Comparison of ENCODE assay signal across 1 cellular context in the genomic region with DNA sequence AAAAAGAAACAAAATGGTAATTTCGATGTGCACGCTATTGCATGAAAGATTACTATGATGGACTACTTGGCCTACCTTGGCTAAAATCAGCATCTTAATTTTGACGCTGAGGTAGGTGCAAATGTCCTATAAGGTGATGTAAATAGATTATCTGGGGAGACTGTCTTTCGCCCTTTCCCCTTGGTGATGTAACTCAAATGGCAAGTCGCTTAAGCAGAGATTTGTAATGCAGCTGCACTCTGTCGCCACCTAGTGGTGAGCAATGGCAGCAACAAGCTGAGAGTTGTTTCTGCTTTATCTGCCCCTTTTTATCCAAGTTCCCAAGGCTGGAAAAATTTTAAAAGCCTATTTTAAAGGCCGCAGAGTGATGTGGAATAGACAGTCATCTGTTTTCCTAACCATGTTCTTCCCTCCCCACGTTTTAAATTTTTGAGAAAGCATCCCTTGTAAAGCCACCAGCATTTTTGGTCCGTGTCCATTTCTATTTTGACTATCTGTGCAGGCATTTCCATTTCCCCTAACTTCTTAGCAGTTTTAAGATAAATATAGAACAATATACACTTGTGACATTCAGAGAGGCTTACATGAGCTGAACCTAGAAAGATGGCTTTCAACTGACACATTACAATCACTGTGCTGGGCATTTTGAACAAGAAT.
TF ChIP-seq lines count a peak whose summit lies in the region.

No MANE protein-coding gene starts in this region.

TF ChIP-seq in K562, 482 proteins besides CTCF, POLR2A, EP300 and RAD21 (continued from another document):
- TF ChIP-seq, protein P1, sequence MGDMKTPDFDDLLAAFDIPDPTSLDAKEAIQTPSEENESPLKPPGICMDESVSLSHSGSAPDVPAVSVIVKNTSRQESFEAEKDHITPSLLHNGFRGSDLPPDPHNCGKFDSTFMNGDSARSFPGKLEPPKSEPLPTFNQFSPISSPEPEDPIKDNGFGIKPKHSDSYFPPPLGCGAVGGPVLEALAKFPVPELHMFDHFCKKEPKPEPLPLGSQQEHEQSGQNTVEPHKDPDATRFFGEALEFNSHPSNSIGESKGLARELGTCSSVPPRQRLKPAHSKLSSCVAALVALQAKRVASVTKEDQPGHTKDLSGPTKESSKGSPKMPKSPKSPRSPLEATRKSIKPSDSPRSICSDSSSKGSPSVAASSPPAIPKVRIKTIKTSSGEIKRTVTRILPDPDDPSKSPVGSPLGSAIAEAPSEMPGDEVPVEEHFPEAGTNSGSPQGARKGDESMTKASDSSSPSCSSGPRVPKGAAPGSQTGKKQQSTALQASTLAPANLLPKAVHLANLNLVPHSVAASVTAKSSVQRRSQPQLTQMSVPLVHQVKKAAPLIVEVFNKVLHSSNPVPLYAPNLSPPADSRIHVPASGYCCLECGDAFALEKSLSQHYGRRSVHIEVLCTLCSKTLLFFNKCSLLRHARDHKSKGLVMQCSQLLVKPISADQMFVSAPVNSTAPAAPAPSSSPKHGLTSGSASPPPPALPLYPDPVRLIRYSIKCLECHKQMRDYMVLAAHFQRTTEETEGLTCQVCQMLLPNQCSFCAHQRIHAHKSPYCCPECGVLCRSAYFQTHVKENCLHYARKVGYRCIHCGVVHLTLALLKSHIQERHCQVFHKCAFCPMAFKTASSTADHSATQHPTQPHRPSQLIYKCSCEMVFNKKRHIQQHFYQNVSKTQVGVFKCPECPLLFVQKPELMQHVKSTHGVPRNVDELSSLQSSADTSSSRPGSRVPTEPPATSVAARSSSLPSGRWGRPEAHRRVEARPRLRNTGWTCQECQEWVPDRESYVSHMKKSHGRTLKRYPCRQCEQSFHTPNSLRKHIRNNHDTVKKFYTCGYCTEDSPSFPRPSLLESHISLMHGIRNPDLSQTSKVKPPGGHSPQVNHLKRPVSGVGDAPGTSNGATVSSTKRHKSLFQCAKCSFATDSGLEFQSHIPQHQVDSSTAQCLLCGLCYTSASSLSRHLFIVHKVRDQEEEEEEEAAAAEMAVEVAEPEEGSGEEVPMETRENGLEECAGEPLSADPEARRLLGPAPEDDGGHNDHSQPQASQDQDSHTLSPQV (IDR thresholded peaks at IDR 0.05), result no peak
- TF ChIP-seq ZNF561 (CRISPR knock-in tag; conservative IDR thresholded peaks at IDR 0.05) (no peak), STAT5B (CRISPR knock-in tag; IDR thresholded peaks at IDR 0.05) (no peak), ZNF239 (CRISPR knock-in tag; IDR thresholded peaks at IDR 0.05) (no peak), ZNF311 (CRISPR knock-in tag; IDR thresholded peaks at IDR 0.05) (no peak), IFI16 (CRISPR knock-in tag; IDR thresholded peaks at IDR 0.05) (no peak), KAT2B (IDR thresholded peaks at IDR 0.05; ENCODE audit: low read depth, low read length) (no peak), FUS (optimal IDR thresholded peaks at IDR 0.05; ENCODE audit: low read depth, low read length) (no peak), KLF1 (tag; IDR thresholded peaks at IDR 0.05) (no peak), ETS2 (tag; IDR thresholded peaks at IDR 0.05; ENCODE audit: borderline replicate concordance, poor library complexity, severe bottlenecking) (no peak), POLR3G (IDR thresholded peaks at IDR 0.05; ENCODE audit: extremely low read depth, insufficient read length, insufficient replicate concordance) (no peak), ELF1 (tag; IDR thresholded peaks at IDR 0.05) (no peak), RCOR1 (IDR thresholded peaks at IDR 0.05; ENCODE audit: borderline replicate concordance in 1 of 2, low read depth in 2 of 2, low read length in 2 of 2) (peak; percentile 61 to 85; a peak in 3 of 4 replicates), SIX5 (IDR thresholded peaks at IDR 0.05; ENCODE audit: borderline replicate concordance in 1 of 2, insufficient read depth in 1 of 2, low read depth in 1 of 2, low read length in 2 of 2) (no peak), ZNF165 (CRISPR knock-in tag; IDR thresholded peaks at IDR 0.05; ENCODE audit: borderline replicate concordance) (no peak), TBL1XR1 (IDR thresholded peaks at IDR 0.05; ENCODE audit: low read length in 2 of 2) (no peak)
- TF ChIP-seq, protein P2, sequence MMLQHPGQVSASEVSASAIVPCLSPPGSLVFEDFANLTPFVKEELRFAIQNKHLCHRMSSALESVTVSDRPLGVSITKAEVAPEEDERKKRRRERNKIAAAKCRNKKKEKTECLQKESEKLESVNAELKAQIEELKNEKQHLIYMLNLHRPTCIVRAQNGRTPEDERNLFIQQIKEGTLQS (IDR thresholded peaks at IDR 0.05), result peak; percentile 85
- TF ChIP-seq, protein P2 (CRISPR knock-in tag; conservative IDR thresholded peaks at IDR 0.05), result no peak
- TF ChIP-seq, protein P3, sequence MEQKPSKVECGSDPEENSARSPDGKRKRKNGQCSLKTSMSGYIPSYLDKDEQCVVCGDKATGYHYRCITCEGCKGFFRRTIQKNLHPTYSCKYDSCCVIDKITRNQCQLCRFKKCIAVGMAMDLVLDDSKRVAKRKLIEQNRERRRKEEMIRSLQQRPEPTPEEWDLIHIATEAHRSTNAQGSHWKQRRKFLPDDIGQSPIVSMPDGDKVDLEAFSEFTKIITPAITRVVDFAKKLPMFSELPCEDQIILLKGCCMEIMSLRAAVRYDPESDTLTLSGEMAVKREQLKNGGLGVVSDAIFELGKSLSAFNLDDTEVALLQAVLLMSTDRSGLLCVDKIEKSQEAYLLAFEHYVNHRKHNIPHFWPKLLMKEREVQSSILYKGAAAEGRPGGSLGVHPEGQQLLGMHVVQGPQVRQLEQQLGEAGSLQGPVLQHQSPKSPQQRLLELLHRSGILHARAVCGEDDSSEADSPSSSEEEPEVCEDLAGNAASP (IDR thresholded peaks at IDR 0.05), result no peak
- TF ChIP-seq, protein P4, sequence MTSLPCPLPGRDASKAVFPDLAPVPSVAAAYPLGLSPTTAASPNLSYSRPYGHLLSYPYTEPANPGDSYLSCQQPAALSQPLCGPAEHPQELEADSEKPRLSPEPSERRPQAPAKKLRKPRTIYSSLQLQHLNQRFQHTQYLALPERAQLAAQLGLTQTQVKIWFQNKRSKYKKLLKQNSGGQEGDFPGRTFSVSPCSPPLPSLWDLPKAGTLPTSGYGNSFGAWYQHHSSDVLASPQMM (CRISPR knock-in tag; IDR thresholded peaks at IDR 0.05), result no peak
- TF ChIP-seq, protein P5, sequence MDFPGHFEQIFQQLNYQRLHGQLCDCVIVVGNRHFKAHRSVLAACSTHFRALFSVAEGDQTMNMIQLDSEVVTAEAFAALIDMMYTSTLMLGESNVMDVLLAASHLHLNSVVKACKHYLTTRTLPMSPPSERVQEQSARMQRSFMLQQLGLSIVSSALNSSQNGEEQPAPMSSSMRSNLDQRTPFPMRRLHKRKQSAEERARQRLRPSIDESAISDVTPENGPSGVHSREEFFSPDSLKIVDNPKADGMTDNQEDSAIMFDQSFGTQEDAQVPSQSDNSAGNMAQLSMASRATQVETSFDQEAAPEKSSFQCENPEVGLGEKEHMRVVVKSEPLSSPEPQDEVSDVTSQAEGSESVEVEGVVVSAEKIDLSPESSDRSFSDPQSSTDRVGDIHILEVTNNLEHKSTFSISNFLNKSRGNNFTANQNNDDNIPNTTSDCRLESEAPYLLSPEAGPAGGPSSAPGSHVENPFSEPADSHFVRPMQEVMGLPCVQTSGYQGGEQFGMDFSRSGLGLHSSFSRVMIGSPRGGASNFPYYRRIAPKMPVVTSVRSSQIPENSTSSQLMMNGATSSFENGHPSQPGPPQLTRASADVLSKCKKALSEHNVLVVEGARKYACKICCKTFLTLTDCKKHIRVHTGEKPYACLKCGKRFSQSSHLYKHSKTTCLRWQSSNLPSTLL (IDR thresholded peaks at IDR 0.05), result no peak
- TF ChIP-seq, protein P6, sequence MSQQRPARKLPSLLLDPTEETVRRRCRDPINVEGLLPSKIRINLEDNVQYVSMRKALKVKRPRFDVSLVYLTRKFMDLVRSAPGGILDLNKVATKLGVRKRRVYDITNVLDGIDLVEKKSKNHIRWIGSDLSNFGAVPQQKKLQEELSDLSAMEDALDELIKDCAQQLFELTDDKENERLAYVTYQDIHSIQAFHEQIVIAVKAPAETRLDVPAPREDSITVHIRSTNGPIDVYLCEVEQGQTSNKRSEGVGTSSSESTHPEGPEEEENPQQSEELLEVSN (IDR thresholded peaks at IDR 0.05; ENCODE audit: borderline replicate concordance in 1 of 2, extremely low read depth in 1 of 2, insufficient read depth in 1 of 2, insufficient read length in 1 of 2, low read depth in 1 of 2, low read length in 1 of 2, poor library complexity in 1 of 2, severe bottlenecking in 1 of 2), result no peak
- TF ChIP-seq, protein P7, sequence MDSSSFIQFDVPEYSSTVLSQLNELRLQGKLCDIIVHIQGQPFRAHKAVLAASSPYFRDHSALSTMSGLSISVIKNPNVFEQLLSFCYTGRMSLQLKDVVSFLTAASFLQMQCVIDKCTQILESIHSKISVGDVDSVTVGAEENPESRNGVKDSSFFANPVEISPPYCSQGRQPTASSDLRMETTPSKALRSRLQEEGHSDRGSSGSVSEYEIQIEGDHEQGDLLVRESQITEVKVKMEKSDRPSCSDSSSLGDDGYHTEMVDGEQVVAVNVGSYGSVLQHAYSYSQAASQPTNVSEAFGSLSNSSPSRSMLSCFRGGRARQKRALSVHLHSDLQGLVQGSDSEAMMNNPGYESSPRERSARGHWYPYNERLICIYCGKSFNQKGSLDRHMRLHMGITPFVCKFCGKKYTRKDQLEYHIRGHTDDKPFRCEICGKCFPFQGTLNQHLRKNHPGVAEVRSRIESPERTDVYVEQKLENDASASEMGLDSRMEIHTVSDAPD (CRISPR knock-in tag; IDR thresholded peaks at IDR 0.05), result no peak
